8 cellular contexts compared by ENCODE assay signal in the genomic region with DNA sequence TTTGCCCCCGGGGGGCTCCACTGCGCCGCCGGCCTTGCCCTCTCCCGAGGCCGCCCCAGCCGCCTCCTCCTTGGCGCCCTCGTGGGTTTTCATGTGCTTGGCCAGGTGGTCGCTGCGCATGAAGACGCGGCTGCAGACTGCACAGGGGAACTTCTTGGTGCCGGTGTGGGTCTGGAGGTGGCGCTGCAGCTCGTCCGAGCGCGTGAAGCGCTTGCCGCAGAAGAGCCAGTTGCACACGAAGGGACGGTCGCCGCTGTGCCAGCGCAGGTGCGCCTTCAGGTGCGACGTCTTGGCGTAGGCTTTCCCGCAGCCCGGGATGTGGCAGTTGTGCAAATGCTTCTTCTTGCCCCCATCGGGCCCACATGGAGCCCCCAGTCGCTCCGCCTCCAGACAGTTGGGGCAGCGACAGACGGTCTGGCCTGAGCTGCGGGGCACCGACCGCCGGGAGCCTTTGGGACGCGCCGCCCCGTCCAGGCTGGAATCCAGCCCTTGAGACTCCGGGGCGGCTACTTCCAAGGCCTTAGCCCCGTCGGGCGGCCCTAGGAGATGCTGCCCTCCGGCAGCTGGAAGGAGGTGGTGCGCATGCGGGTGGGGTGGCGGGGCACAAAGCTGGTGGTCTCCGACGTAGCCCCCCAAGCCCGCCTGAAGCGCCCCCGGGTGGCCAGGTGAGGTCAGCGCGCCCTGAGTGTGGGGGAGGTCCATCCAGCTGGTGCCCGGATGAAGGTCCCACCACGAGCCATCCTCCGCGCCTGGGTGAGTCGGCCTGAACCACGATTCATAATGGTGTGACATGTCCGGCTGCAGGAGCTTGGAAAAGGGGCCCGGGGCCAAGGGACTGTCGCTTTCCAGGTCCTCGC. TPM values are rescaled to one million over a fixed set of nuclear protein-coding genes. Genes with fewer than 3 reads are reported as not detected.
DNase-seq lines count a peak whose midpoint lies in the region; ATAC-seq and TF ChIP-seq lines count a peak whose summit lies in the region.

No MANE protein-coding gene starts in this region.

- peaks cover 20 to 51% of the 10 kb centered on the region in 2 experiments for H3K4me1 ChIP-seq in HCT116 (ENCODE audit: control insufficient read depth in 1 of 2, insufficient read depth in 2 of 2, low read length in 2 of 2)
- H3K4me1 ChIP-seq in esophagus muscularis mucosa = peaks cover 15 to 54% (median 42%) of the 10 kb centered on the region in 4 donors

- H3K36me3 ChIP-seq in HCT116 (ENCODE audit: control insufficient read depth in 1 of 2, insufficient read depth in 2 of 2, low read length in 2 of 2) (no peaks in the 10 kb centered on the region; a peak in 1 of 4 replicates), MG63 (no peaks in the 10 kb centered on the region), esophagus muscularis mucosa (no peaks in the 10 kb centered on the region)

- RAD21 ChIA-PET in HCT116 (lab: Charles Lee; ENCODE audit: low non-redundant PET in 1 of 2, low total read pairs in 2 of 2, uncharacterized antibody in 2 of 2, unreplicated experiment in 2 of 2) = interaction anchor here in 1 of 2 experiments (1.7 kb wide), 1 partner anchor 42 kb away, joined by 4 read pairs; no protein-coding TSS in a partner anchor

- H3K4me3 ChIP-seq in HCT116 (replicated peaks in 1 of 2; ENCODE audit: low read depth in 1 of 2, low read length in 2 of 2) (no peak overlapping the region), MG63 (no peak overlapping the region), esophagus muscularis mucosa (no peak overlapping the region)

- no peaks in the 10 kb centered on the region for H3K9me3 ChIP-seq in HCT116 (ENCODE audit: control insufficient read depth in 1 of 2, insufficient read depth in 1 of 2, low read depth in 1 of 2, low read length in 2 of 2)
- no peaks in the 10 kb centered on the region for H3K9me3 ChIP-seq in MG63
- H3K9me3 ChIP-seq in esophagus muscularis mucosa = no peaks in the 10 kb centered on the region

- no peak for TF ChIP-seq POLR2A in HCT116 (IDR thresholded peaks at IDR 0.05; ENCODE audit: borderline replicate concordance, extremely low read depth, insufficient read depth, insufficient read length)
- no peak for TF ChIP-seq POLR2A in esophagus muscularis mucosa (IDR thresholded peaks at IDR 0.05; ENCODE audit: low read depth)

- peaks cover 70 to 91% (median 70%) of the 10 kb centered on the region in 3 donors for H3K27me3 Mint-ChIP-seq in CD14-positive monocyte (ENCODE audit: low read depth in 3 of 3)
- peaks cover 69% of the 10 kb centered on the region for H3K27me3 Mint-ChIP-seq in activated naive CD8-positive, alpha-beta T cell treated with anti-CD3 and anti-CD28 coated beads, Interleukin-2, amount 10 ng/mL, durations not matched to agents 7 days and 5 days

- no peak overlapping the region for H3K9ac ChIP-seq in HCT116 (ENCODE audit: low read length)

- TF ChIP-seq RAD21 in HCT116 (IDR thresholded peaks at IDR 0.05; ENCODE audit: low read depth) = no peak

- H3K4me3 Mint-ChIP-seq in CD14-positive monocyte = peak overlapping the region in 1 of 2 donors; percentile 72
- no peak overlapping the region for H3K4me3 Mint-ChIP-seq in activated naive CD8-positive, alpha-beta T cell treated with anti-CD3 and anti-CD28 coated beads, Interleukin-2, amount 10 ng/mL, durations not matched to agents 7 days and 5 days

- H3K27ac Mint-ChIP-seq in CD14-positive monocyte = no peak overlapping the region
- H3K27ac Mint-ChIP-seq in activated naive CD8-positive, alpha-beta T cell treated with anti-CD3 and anti-CD28 coated beads, Interleukin-2, amount 10 ng/mL, durations not matched to agents 7 days and 5 days = no peak overlapping the region

- DNase-seq in CD14-positive monocyte (ENCODE audit: low spot score) (no peak), HCT116 (ENCODE audit: low read depth, low spot score) (no peak), iris pigment epithelial cell (ENCODE audit: low read depth) (peak; percentile 25), MG63 (no peak), esophagus muscularis mucosa (ENCODE audit: extremely low spot score) (no peak)
- peak; percentile 53 for DNase-seq in activated naive CD8-positive, alpha-beta T cell treated with anti-CD3 and anti-CD28 coated beads, Interleukin-2, amount 10 ng/mL, durations not matched to agents 7 days and 5 days

- H3K4me2 ChIP-seq in HCT116 (ENCODE audit: low read length) = no peak overlapping the region

- TF ChIP-seq EP300 in esophagus muscularis mucosa (IDR thresholded peaks at IDR 0.05) = no peak

- BruUV-seq in HCT116 (replicated peaks; lab: Mats Ljungman, UMichigan) = no TSS peak

- POLR2A ChIA-PET in HCT116 (lab: Charles Lee) = interaction anchor here (1.0 kb wide), 1 partner anchor 48 kb away, joined by 3 read pairs; the partner anchor contains the start of gene SP2
- POLR2A ChIA-PET in activated naive CD8-positive, alpha-beta T cell treated with anti-CD3 and anti-CD28 coated beads, Interleukin-2, amount 10 ng/mL, durations not matched to agents 7 days and 5 days (lab: Charles Lee) = interaction anchor here (1.2 to 2.6 kb wide), 2 partner anchors 39 to 48 kb away, joined by 3 to 7 read pairs; partner anchors contain the start of gene SP2

- intact Hi-C loops in CD14-positive monocyte (cut with micrococcal nuclease) (no loop called here), HCT116 (cut with micrococcal nuclease) (no loop called here), esophagus muscularis mucosa (cut with DNase I) (loop anchor here (10.0 kb wide), 3 partner anchors 97 to 167 kb away; partner anchors contain the start of genes CDK5RAP3 and PNPO)

- CTCF ChIA-PET in HCT116 (lab: Charles Lee) = interaction anchor here (1.1 to 12.6 kb wide), 6 partner anchors 8 to 100 kb away, joined by 3 to 393 read pairs (median 4); partner anchors contain the start of genes LRRC46, MRPL10, PNPO and SP2

- H2AFZ ChIP-seq in HCT116 (ENCODE audit: low read depth, low read length, poor library complexity, severe bottlenecking) = no peak overlapping the region

- H3K27me3 ChIP-seq in HCT116 (ENCODE audit: insufficient read depth, low read length) = no peaks in the 10 kb centered on the region
- H3K27me3 ChIP-seq in MG63 = peaks cover 5% of the 10 kb centered on the region; the same call in 1 of the 2 replicates
- peaks cover 11 to 81% (median 51%) of the 10 kb centered on the region in 4 donors for H3K27me3 ChIP-seq in esophagus muscularis mucosa

- peaks cover 0 to 8% of the 10 kb centered on the region in 2 donors for H3K36me3 Mint-ChIP-seq in CD14-positive monocyte
- H3K36me3 Mint-ChIP-seq in activated naive CD8-positive, alpha-beta T cell treated with anti-CD3 and anti-CD28 coated beads, Interleukin-2, amount 10 ng/mL, durations not matched to agents 7 days and 5 days = no peaks in the 10 kb centered on the region

- H3K9me2 ChIP-seq in HCT116 (ENCODE audit: insufficient read depth) = no peaks in the 10 kb centered on the region

- no peaks in the 10 kb centered on the region for H4K20me1 ChIP-seq in HCT116 (ENCODE audit: insufficient read depth)

- peaks cover 23% of the 10 kb centered on the region; the same call in 1 of the 2 replicates for H3K79me2 ChIP-seq in HCT116 (ENCODE audit: insufficient read depth, low read length)

- peaks cover 20% of the 10 kb centered on the region for H3K4me1 Mint-ChIP-seq in CD14-positive monocyte
- H3K4me1 Mint-ChIP-seq in activated naive CD8-positive, alpha-beta T cell treated with anti-CD3 and anti-CD28 coated beads, Interleukin-2, amount 10 ng/mL, durations not matched to agents 7 days and 5 days = peaks cover 20% of the 10 kb centered on the region

- ATAC-seq in HCT116 (no peak), GM21381 (IDR thresholded peaks at IDR 0.05; ENCODE audit: unreplicated experiment) (no peak), HG03439 (IDR thresholded peaks at IDR 0.05; ENCODE audit: unreplicated experiment) (no peak)
- peak; percentile 16 for ATAC-seq in activated naive CD8-positive, alpha-beta T cell treated with anti-CD3 and anti-CD28 coated beads, Interleukin-2, amount 10 ng/mL, durations not matched to agents 7 days and 5 days (ENCODE audit: low read depth)

- peak; percentile 9 for TF ChIP-seq CTCF in CD14-positive monocyte (IDR thresholded peaks at IDR 0.05)
- peak; percentile 11 to 86 (median 81); a peak in 5 of 6 replicates for TF ChIP-seq CTCF in HCT116 (IDR thresholded peaks at IDR 0.05 in 2 of 3, conservative IDR thresholded peaks at IDR 0.05 in 1 of 3; ENCODE audit: borderline replicate concordance in 1 of 3, insufficient read depth in 1 of 3, low read depth in 2 of 3, low read length in 2 of 3)
- peak in 1 of 3 experiments; percentile 3 for TF ChIP-seq CTCF in esophagus muscularis mucosa (IDR thresholded peaks at IDR 0.05)

- H3K9me3 Mint-ChIP-seq in CD14-positive monocyte = peaks cover 0 to 14% (median 10%) of the 10 kb centered on the region in 7 donors
- H3K9me3 Mint-ChIP-seq in activated naive CD8-positive, alpha-beta T cell treated with anti-CD3 and anti-CD28 coated beads, Interleukin-2, amount 10 ng/mL, durations not matched to agents 7 days and 5 days = no peaks in the 10 kb centered on the region

- H3K27ac ChIP-seq in HCT116 (ENCODE audit: low read depth, low read length) (no peak overlapping the region), esophagus muscularis mucosa (replicated peaks in 1 of 4) (no peak overlapping the region)

- 15% methylated on average over 5 of the region's 71 CpGs for WGBS in esophagus muscularis mucosa

RNA-seq across cellular contexts. Expression of gene SP6, which starts 3.4 kb away (rescaled TPM):
- under 1 TPM in 1 of 2 donors, not detected in 1; 0.06 TPM for polyA plus RNA-seq in CD14-positive monocyte
- 10.8 TPM for total RNA-seq in HCT116 (2021; ENCODE audit: unreplicated experiment)
- polyA plus RNA-seq in HCT116 (2012) = 5.9 and 6.0 TPM in 2 replicates
- total RNA-seq in activated naive CD8-positive, alpha-beta T cell treated with anti-CD3 and anti-CD28 coated beads, Interleukin-2, amount 10 ng/mL, durations not matched to agents 7 days and 5 days = under 1 TPM; 0.09 to 0.22 TPM
- not detected in 2 replicates for total RNA-seq in MG63 (2014; rRNA removed; shearing (Covaris generic); ENCODE audit: low replicate concordance)
- total RNA-seq in esophagus muscularis mucosa = under 1 TPM; under 0.01 to 0.71 (median 0.25) TPM

RNA-seq across cellular contexts. Expression of gene SCRN2, which starts 6.5 kb away (rescaled TPM):
- 10 to 100 TPM; 13.2 to 14.5 TPM for polyA plus RNA-seq in CD14-positive monocyte
- 53.2 TPM for total RNA-seq in HCT116 (2021; ENCODE audit: unreplicated experiment)
- 55.9 and 58.2 TPM in 2 replicates for polyA plus RNA-seq in HCT116 (2012)
- total RNA-seq in activated naive CD8-positive, alpha-beta T cell treated with anti-CD3 and anti-CD28 coated beads, Interleukin-2, amount 10 ng/mL, durations not matched to agents 7 days and 5 days = 10 to 100 TPM; 38.0 to 39.6 TPM
- total RNA-seq in MG63 (2014; rRNA removed; shearing (Covaris generic); ENCODE audit: low replicate concordance) = 41.8 and 45.0 TPM in 2 replicates
- total RNA-seq in esophagus muscularis mucosa = 10 to 100 TPM in 3 of 4 donors, 1 to 10 TPM in 1; 9.6 to 34.0 (median 23.1) TPM

RNA-seq across cellular contexts. Expression of gene LRRC46, which starts 16.1 kb away (rescaled TPM):
- under 1 TPM; 0.12 to 0.22 TPM for polyA plus RNA-seq in CD14-positive monocyte
- total RNA-seq in HCT116 (2021; ENCODE audit: unreplicated experiment) (0.76 TPM), esophagus muscularis mucosa (under 1 TPM in 1 of 4 donors, not detected in 3; 0.45 TPM)
- 1.2 and 1.6 TPM in 2 replicates for polyA plus RNA-seq in HCT116 (2012)
- total RNA-seq in activated naive CD8-positive, alpha-beta T cell treated with anti-CD3 and anti-CD28 coated beads, Interleukin-2, amount 10 ng/mL, durations not matched to agents 7 days and 5 days = under 1 TPM; 0.42 to 0.43 TPM
- not detected in 2 replicates for total RNA-seq in MG63 (2014; rRNA removed; shearing (Covaris generic); ENCODE audit: low replicate concordance)

RNA-seq across cellular contexts. Expression of gene MRPL10, which starts 16.2 kb away (rescaled TPM):
- 10 to 100 TPM; 32.6 to 32.7 TPM for polyA plus RNA-seq in CD14-positive monocyte
- 112 TPM for total RNA-seq in HCT116 (2021; ENCODE audit: unreplicated experiment)
- polyA plus RNA-seq in HCT116 (2012) = 162 and 165 TPM in 2 replicates
- 10 to 100 TPM; 49.7 to 50.3 TPM for total RNA-seq in activated naive CD8-positive, alpha-beta T cell treated with anti-CD3 and anti-CD28 coated beads, Interleukin-2, amount 10 ng/mL, durations not matched to agents 7 days and 5 days
- total RNA-seq in MG63 (2014; rRNA removed; shearing (Covaris generic); ENCODE audit: low replicate concordance) = 62.6 and 63.0 TPM in 2 replicates
- 10 to 100 TPM; 43.6 to 86.8 (median 63.2) TPM for total RNA-seq in esophagus muscularis mucosa

RNA-seq across cellular contexts. Expression of gene OSBPL7, which starts 26.0 kb away (rescaled TPM):
- 1 to 10 TPM; 1.6 TPM for polyA plus RNA-seq in CD14-positive monocyte
- total RNA-seq in HCT116 (2021; ENCODE audit: unreplicated experiment) (20.5 TPM), esophagus muscularis mucosa (1 to 10 TPM; 2.0 to 8.4 (median 4.7) TPM)
- 16.4 and 20.5 TPM in 2 replicates for polyA plus RNA-seq in HCT116 (2012)
- total RNA-seq in activated naive CD8-positive, alpha-beta T cell treated with anti-CD3 and anti-CD28 coated beads, Interleukin-2, amount 10 ng/mL, durations not matched to agents 7 days and 5 days = 10 to 100 TPM; 50.8 to 50.9 TPM
- 3.6 and 11.4 TPM in 2 replicates for total RNA-seq in MG63 (2014; rRNA removed; shearing (Covaris generic); ENCODE audit: low replicate concordance)

Comparison
In these comparisons a context has a peak if more than half of its experiments do, and no peak if none do; other contexts are left out.
1. DNase-seq: peak in activated naive CD8-positive, alpha-beta T cell treated with anti-CD3 and anti-CD28 coated beads, Interleukin-2, amount 10 ng/mL, durations not matched to agents 7 days and 5 days (single experiment) and iris pigment epithelial cell (single experiment); none in CD14-positive monocyte (single experiment), HCT116 (single experiment), MG63 (single experiment) and esophagus muscularis mucosa (single experiment).